Comparison of ENCODE assay signal across 1 cellular context in the genomic region with DNA sequence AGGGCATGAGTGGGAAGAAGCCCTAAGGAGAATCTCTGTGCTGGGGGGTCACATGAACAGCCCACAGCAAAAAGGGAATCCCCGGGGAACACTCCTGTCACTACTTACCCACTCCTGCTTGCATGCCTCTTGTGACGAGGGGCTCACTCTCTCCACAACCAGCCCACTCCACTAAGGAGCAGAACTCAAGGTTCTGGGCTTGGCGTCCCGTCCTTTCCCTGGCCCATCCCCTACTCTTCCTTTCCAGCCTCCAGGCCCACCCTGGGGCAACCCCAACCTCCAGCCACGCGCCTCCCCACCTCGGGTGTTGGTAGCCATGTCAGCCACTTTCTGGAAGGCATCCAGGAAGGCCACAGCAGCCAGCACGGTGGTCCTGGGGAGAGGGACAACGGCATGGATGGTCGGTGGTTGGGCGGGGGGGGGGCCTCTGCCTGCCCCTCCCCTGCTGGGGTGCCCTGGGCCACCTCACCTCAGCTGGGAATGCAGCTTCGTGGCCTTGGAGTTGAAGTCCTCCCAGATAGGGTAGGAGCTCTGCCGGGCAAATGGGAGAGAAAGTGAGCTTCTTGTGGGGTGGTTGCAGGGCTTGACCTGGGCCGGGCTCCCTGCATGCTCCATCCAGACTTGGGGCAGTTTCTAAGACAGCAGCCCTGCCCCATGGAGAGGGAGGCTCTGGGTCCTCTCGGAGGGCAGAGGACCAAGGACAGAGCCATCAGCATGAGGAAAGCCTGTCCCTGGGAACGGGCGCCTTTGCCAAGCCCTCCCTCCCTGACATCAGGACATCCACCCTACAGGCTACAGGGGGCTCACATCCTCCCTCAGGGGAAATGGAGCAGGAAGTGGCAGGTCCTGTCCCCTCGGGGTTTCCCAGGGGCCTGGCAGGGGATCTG.
TF ChIP-seq lines count a peak whose summit lies in the region.

No MANE protein-coding gene starts in this region.

TF ChIP-seq in HepG2, 621 proteins besides CTCF, POLR2A, EP300 and RAD21 (continued from another document):
- TF ChIP-seq, protein P1, sequence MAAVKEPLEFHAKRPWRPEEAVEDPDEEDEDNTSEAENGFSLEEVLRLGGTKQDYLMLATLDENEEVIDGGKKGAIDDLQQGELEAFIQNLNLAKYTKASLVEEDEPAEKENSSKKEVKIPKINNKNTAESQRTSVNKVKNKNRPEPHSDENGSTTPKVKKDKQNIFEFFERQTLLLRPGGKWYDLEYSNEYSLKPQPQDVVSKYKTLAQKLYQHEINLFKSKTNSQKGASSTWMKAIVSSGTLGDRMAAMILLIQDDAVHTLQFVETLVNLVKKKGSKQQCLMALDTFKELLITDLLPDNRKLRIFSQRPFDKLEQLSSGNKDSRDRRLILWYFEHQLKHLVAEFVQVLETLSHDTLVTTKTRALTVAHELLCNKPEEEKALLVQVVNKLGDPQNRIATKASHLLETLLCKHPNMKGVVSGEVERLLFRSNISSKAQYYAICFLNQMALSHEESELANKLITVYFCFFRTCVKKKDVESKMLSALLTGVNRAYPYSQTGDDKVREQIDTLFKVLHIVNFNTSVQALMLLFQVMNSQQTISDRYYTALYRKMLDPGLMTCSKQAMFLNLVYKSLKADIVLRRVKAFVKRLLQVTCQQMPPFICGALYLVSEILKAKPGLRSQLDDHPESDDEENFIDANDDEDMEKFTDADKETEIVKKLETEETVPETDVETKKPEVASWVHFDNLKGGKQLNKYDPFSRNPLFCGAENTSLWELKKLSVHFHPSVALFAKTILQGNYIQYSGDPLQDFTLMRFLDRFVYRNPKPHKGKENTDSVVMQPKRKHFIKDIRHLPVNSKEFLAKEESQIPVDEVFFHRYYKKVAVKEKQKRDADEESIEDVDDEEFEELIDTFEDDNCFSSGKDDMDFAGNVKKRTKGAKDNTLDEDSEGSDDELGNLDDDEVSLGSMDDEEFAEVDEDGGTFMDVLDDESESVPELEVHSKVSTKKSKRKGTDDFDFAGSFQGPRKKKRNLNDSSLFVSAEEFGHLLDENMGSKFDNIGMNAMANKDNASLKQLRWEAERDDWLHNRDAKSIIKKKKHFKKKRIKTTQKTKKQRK (IDR thresholded peaks at IDR 0.05; ENCODE audit: low read length), result no peak
- TF ChIP-seq ZNF264 (CRISPR knock-in tag; IDR thresholded peaks at IDR 0.05) (no peak), CREM (IDR thresholded peaks at IDR 0.05) (no peak), CREM (CRISPR knock-in tag; IDR thresholded peaks at IDR 0.05) (no peak)
